ENCODE assay signal across 2 cellular contexts in genomic region chr22:36110306-36110791, GRCh38.
TF ChIP-seq lines count a peak whose summit lies in the region.

No MANE protein-coding gene starts in this region.

TF ChIP-seq in IMR-90, 13 proteins besides CTCF, POLR2A, EP300 and RAD21:
- no peak for TF ChIP-seq RCOR1 (IDR thresholded peaks at IDR 0.05; ENCODE audit: insufficient replicate concordance, low read length)
- no peak for TF ChIP-seq FOS (IDR thresholded peaks at IDR 0.05; ENCODE audit: low read depth, low read length)
- no peak for TF ChIP-seq USF2 (IDR thresholded peaks at IDR 0.05; ENCODE audit: low read depth, low read length)
- TF ChIP-seq BHLHE40 (IDR thresholded peaks at IDR 0.05; ENCODE audit: low read depth, low read length) = no peak
- no peak for TF ChIP-seq CHD1 (IDR thresholded peaks at IDR 0.05; ENCODE audit: low read depth, low read length)
- no peak for TF ChIP-seq RFX5 (IDR thresholded peaks at IDR 0.05; ENCODE audit: low read depth, low read length)

TF ChIP-seq in H1, 55 proteins besides CTCF, POLR2A, EP300 and RAD21:
- TF ChIP-seq MAX (IDR thresholded peaks at IDR 0.05) = 0 out of 2 replicates have a peak, but pooled peaks have one; percentile 35
- no peak for TF ChIP-seq TEAD4 (IDR thresholded peaks at IDR 0.05; ENCODE audit: low read depth, low read length)
TF ChIP-seq in H1: peak in this region for 1.
